In genomic region chr20:51371720-51372119, GRCh38 we compare ENCODE assay signal across 7 cellular contexts.
"Had no signal": no experiment of that assay in that cellular context is flagged by ENCODE, and none has a peak within 500 bp of the region (broad histone marks: within the 10 kb centered on the region; RNA-seq: fewer than 3 reads in every experiment).

No MANE protein-coding gene starts in this region.

- H2AFZ ChIP-seq: PC-9 had no signal

- H3K27me3 ChIP-seq: MG63, SJSA1 had no signal

- FAIRE-seq: RCC 7860 had no signal

- DNase-seq: NCI-H446 treated with DMSO at 0.1 percent for 48 hours, SIG-M5 had no signal

- H3K27ac ChIP-seq: PC-9, SJSA1, SK-N-MC had no signal

- H3K4me2 ChIP-seq: PC-9 had no signal

- H3K36me3 ChIP-seq: MG63, SJSA1 had no signal

- H3K4me3 ChIP-seq: MG63, PC-9, SJSA1, SK-N-MC had no signal

- H3K9me3 ChIP-seq: MG63, SJSA1 had no signal
